Comparison of ENCODE assay signal across 8 cellular contexts in the genomic region with DNA sequence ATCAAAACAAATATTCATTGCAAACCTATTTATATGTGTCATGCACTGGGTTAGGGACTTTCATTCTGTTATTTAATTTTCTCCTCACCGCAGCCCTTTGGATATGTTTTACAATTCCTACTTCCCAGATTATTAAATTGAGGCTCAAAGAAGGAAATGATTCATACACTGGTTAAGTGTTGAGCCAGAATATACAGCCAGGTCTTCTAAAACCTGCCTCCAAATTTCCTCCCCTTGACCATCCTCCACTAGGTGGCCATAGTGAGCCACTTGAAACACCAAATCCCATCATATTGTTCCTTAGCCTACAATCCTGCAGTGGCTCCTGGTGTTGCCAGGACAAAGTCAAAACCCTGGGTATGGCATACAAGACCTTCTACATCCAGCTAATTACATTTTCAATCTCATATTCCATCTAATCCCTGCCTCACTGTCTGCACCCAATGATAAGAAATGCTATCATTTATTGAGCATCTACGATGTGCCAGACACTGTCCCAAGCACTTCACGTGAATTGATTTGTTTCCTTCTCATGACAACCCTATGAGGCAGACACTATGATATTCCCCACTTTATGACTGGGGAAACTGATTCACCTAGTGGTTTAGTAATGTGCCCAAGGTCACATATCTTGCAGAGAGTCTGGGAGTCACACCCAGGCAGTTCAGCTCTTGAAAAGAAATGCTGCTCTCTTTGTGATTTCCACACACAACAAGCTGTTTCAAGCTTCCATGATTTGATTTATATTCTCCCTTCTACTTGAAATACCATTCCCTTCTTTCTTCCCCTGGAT. TPM values are rescaled to one million over a fixed set of nuclear protein-coding genes. Genes with fewer than 3 reads are reported as not detected.
DNase-seq lines count a peak whose midpoint lies in the region; ATAC-seq and TF ChIP-seq lines count a peak whose summit lies in the region.

No MANE protein-coding gene starts in this region.

- H3K4me2 ChIP-seq in SU-DHL-6 (ENCODE audit: low read depth, low read length, poor library complexity, severe bottlenecking), result no peak overlapping the region

- H3K27ac ChIP-seq in SU-DHL-6 (ENCODE audit: low read depth, low read length), result no peak overlapping the region
- H3K27ac ChIP-seq in skeletal muscle tissue (ENCODE audit: low read depth, low read length), result peak overlapping the region; percentile 45

- H3K4me1 ChIP-seq in skeletal muscle tissue (ENCODE audit: control insufficient read depth in 3 of 3, insufficient read depth in 3 of 3, low read length in 3 of 3), result peaks cover 6 to 16% (median 13%) of the 10 kb centered on the region in 3 donors

- ATAC-seq in HG02798 (IDR thresholded peaks at IDR 0.05; ENCODE audit: poor library complexity, unreplicated experiment), result no peak
- ATAC-seq in HG02884 (IDR thresholded peaks at IDR 0.05; ENCODE audit: unreplicated experiment), result no peak

- in situ Hi-C loops in Caki2 (cut with HindIII; ENCODE audit: low pct_unique_long_range_greater_than_20kb, low sequenced_read_pairs), result loop anchor here (10.0 kb wide), 1 partner anchor 155 kb away; a partner anchor contains a TSS

- H3K27me3 ChIP-seq in SU-DHL-6 (ENCODE audit: low read length) (no peaks in the 10 kb centered on the region), skeletal muscle tissue (ENCODE audit: control insufficient read depth in 3 of 3, insufficient read depth in 3 of 3, low read length in 3 of 3) (peaks cover 0 to 7% (median 0%) of the 10 kb centered on the region in 3 donors)

- no peaks in the 10 kb centered on the region for H3K79me2 ChIP-seq in SU-DHL-6 (ENCODE audit: insufficient read depth, low read length)

- no peaks in the 10 kb centered on the region for H4K20me1 ChIP-seq in SU-DHL-6 (ENCODE audit: low read depth, low read length)

- H3K9me2 ChIP-seq in SU-DHL-6 (replicated peaks; ENCODE audit: insufficient read depth, low read length), result no peaks in the 10 kb centered on the region

- peak; percentile 65 for TF ChIP-seq CTCF in SU-DHL-6 (IDR thresholded peaks at IDR 0.05; ENCODE audit: insufficient read depth, low read length, poor library complexity, severe bottlenecking)

- H3F3A ChIP-seq in SU-DHL-6 (ENCODE audit: insufficient read depth), result no peaks in the 10 kb centered on the region

- DNase-seq in Caki2 (ENCODE audit: low read depth), result peak; percentile 67
- peak; percentile 83 for DNase-seq in HS-5 (ENCODE audit: low read depth)
- DNase-seq in glomerular endothelial cell (ENCODE audit: extremely low read depth, low read depth, low spot score), result peak; percentile 84
- DNase-seq in activated CD8-positive, alpha-beta memory T cell treated with anti-CD3 and anti-CD28 coated beads for 24 hours, result no peak

- H3K36me3 ChIP-seq in SU-DHL-6 (ENCODE audit: low read length) (no peaks in the 10 kb centered on the region), skeletal muscle tissue (ENCODE audit: control insufficient read depth in 3 of 3, insufficient read depth in 3 of 3, low read length in 3 of 3) (no peaks in the 10 kb centered on the region)

- H2AFZ ChIP-seq in SU-DHL-6 (ENCODE audit: low read depth, low read length, severe bottlenecking), result no peak overlapping the region

- H3K9ac ChIP-seq in SU-DHL-6 (ENCODE audit: low read length), result no peak overlapping the region
- no peak overlapping the region for H3K9ac ChIP-seq in skeletal muscle tissue (ENCODE audit: low read depth in 1 of 3, low read length in 3 of 3)

- H3K4me3 ChIP-seq in SU-DHL-6 (ENCODE audit: insufficient read depth, low read length, poor library complexity, severe bottlenecking), result no peak overlapping the region
- H3K4me3 ChIP-seq in skeletal muscle tissue (ENCODE audit: low read length in 3 of 3), result no peak overlapping the region

- no peaks in the 10 kb centered on the region for H3K9me3 ChIP-seq in SU-DHL-6 (ENCODE audit: insufficient read depth, low read length)
- peaks cover 0 to 3% (median 3%) of the 10 kb centered on the region in 3 donors for H3K9me3 ChIP-seq in skeletal muscle tissue (ENCODE audit: control insufficient read depth in 3 of 3, low read length in 3 of 3)

RNA-seq across cellular contexts. Expression of a gene that starts 23.6 kb away (rescaled TPM):
- 62.9 and 80.2 TPM in 2 replicates for total RNA-seq in Caki2 (2014; rRNA removed; shearing (Covaris generic); ENCODE audit: low replicate concordance)
- 60.3 and 86.7 TPM in 2 replicates for total RNA-seq in glomerular endothelial cell
- 23.5 TPM for total RNA-seq in skeletal muscle tissue
